ENCODE assay signal across 15 cellular contexts in the genomic region with DNA sequence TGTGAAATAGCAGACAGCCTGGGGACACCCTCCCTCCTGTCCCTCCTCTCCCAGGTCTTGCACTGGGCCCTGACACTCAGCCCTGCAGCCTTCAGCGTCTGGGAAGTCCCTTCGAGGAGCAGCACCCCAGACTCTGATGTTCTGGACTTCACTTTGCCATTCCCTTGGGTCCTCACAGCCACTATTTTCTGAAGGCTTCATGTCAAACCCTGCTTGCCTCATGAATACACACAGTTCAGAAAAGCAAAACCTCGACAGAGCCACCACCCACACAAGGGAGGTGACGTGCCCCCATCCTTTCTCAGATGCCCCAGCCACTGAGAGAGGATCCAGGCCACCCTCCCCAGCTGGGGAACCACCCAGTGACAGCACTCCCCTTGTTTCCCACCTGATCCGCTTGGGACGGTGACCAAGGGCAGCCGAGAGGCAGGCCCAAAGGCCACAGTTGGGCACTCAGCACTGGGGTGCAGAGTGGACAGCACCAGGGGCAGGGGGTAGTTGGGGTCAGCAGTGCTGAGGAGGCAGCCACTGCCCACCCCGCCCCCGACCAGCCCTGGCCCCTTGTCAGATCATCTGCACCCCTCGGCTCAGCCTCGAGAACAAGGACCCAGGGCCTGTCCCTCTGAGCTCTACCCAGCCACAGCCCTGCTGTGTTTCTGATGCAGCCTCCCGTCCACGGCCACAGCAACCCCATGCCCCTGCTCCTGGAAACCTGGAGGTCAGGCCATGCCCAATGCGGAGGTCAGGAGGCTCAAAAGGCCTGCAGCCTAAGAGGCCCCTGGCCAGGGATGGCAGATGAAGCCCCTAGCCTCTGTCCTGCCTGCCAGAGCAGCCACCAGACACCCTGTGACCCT. TPM values are rescaled to one million over a fixed set of nuclear protein-coding genes. Genes with fewer than 3 reads are reported as not detected.
A peak's percentile ranks its signal among the peaks of the same experiment; 100 is the strongest.
DNase-seq lines count a peak whose midpoint lies in the region; ATAC-seq, FAIRE-seq and TF ChIP-seq lines count a peak whose summit lies in the region.
"Had no signal": no experiment of that assay in that cellular context is flagged by ENCODE, and none has a peak within 500 bp of the region (broad histone marks: within the 10 kb centered on the region; RNA-seq: fewer than 3 reads in every experiment).

No MANE protein-coding gene starts in this region.

- no peak for TF ChIP-seq CTCF in heart left ventricle (IDR thresholded peaks at IDR 0.05)
- no peak for TF ChIP-seq CTCF in H1 (IDR thresholded peaks at IDR 0.05; ENCODE audit: control extremely low read depth in 1 of 3, insufficient read depth in 1 of 3, low read depth in 1 of 3, low read length in 3 of 3)
- TF ChIP-seq CTCF in mammary epithelial cell (conservative IDR thresholded peaks at IDR 0.05 in 1 of 2, IDR thresholded peaks at IDR 0.05 in 1 of 2; ENCODE audit: extremely low read depth in 1 of 2, insufficient read depth in 1 of 2, low read depth in 1 of 2, low read length in 2 of 2): no peak

- H4K20me1 ChIP-seq in H1 (replicated peaks in 1 of 2; ENCODE audit: control insufficient read depth in 1 of 2, insufficient read depth in 2 of 2, low read length in 2 of 2): peaks cover 0 to 2% of the 10 kb centered on the region in 2 experiments
- no peaks in the 10 kb centered on the region for H4K20me1 ChIP-seq in mammary epithelial cell (ENCODE audit: insufficient read depth, low read length)

- H3K9ac ChIP-seq in H1 (replicated peaks in 1 of 4; ENCODE audit: extremely low read depth in 1 of 4, low read depth in 3 of 4, low read length in 3 of 4) (no peak overlapping the region), mammary epithelial cell (ENCODE audit: insufficient read depth, low read length) (no peak overlapping the region)

- TF ChIP-seq POLR2A in heart left ventricle (IDR thresholded peaks at IDR 0.05) (no peak), H1 (IDR thresholded peaks at IDR 0.05; ENCODE audit: control extremely low read depth in 1 of 2, low read depth in 2 of 2, low read length in 2 of 2) (no peak)

- CTCF ChIA-PET in H1 (lab: Charles Lee; ENCODE audit: partially characterized antibody) (interaction anchor here (1.2 to 4.4 kb wide), 18 partner anchors 10 to 264 kb away, joined by 3 to 47 read pairs (median 6); partner anchors contain the start of gene PRR33), mammary epithelial cell (lab: Charles Lee; ENCODE audit: low non-redundant PET) (no interaction called here)

- no peak for ATAC-seq in heart left ventricle
- ATAC-seq in HG02870 (IDR thresholded peaks at IDR 0.05; ENCODE audit: unreplicated experiment): peak; percentile 36
- peak; percentile 43 for ATAC-seq in stimulated activated naive CD8-positive, alpha-beta T cell treated with anti-CD3 and anti-CD28 coated beads, Interleukin-15, Interleukin-2, amounts not matched to agents 100 U/mL and 50 U/mL, for 24 hours
- ATAC-seq: foreskin keratinocyte had no signal

- H3K23ac ChIP-seq in H1 (ENCODE audit: insufficient read length): no peak overlapping the region

- H3K4me2 ChIP-seq in H1 (ENCODE audit: insufficient read depth in 1 of 2, low read depth in 2 of 2, low read length in 2 of 2) (no peak overlapping the region), mammary epithelial cell (ENCODE audit: insufficient read depth, low read depth, low read length) (no peak overlapping the region)

- H2BK120ac ChIP-seq in H1 (replicated peaks; ENCODE audit: low read depth, low read length): no peak overlapping the region

- FAIRE-seq in H1 (lab: Jason Lieb, UNC): no peak

- in situ Hi-C loops in mammary epithelial cell (cut with MboI; ENCODE audit: low sequenced_read_pairs in 2 of 2): no loop called here

- DNase-seq in heart left ventricle: peak in 2 of 5 donors; percentile 28 to 47
- no peak for DNase-seq in cardiac septum (ENCODE audit: low spot score)
- DNase-seq in H1 (ENCODE audit: low read depth in 1 of 2, low spot score in 2 of 2): no peak
- DNase-seq in stimulated activated naive CD8-positive, alpha-beta T cell treated with anti-CD3 and anti-CD28 coated beads, Interleukin-15, Interleukin-2, amounts not matched to agents 100 U/mL and 50 U/mL, for 24 hours: peak; percentile 34
- DNase-seq in cerebellar nuclear complex (lab: John Stamatoyannopoulos, UW): no peak
- no peak for DNase-seq in mammary epithelial cell
- DNase-seq in AG08396 (ENCODE audit: low spot score): no peak
- DNase-seq: BE2C, foreskin keratinocyte, GDM1, NCI-H524, SHP77 treated with DMSO at 0.1 percent for 48 hours had no signal

- H3K79me2 ChIP-seq in H1 (ENCODE audit: control insufficient read depth in 1 of 2, insufficient read depth in 2 of 2, low read length in 2 of 2) (no peaks in the 10 kb centered on the region), mammary epithelial cell (ENCODE audit: insufficient read depth, low read length) (no peaks in the 10 kb centered on the region)

- H2BK20ac ChIP-seq in H1 (ENCODE audit: low read length): no peak overlapping the region

- H2BK5ac ChIP-seq in H1 (ENCODE audit: low read depth, low read length): no peak overlapping the region

- H3K27me3 ChIP-seq in heart left ventricle: no peaks in the 10 kb centered on the region
- H3K27me3 ChIP-seq in H1 (replicated peaks in 1 of 4; ENCODE audit: control insufficient read depth in 3 of 4, extremely low read depth in 1 of 4, insufficient read depth in 3 of 4, low read length in 3 of 4): no peaks in the 10 kb centered on the region
- no peaks in the 10 kb centered on the region for H3K27me3 ChIP-seq in mammary epithelial cell (ENCODE audit: insufficient read depth, low read length)
- H3K27me3 ChIP-seq: BE2C, dorsolateral prefrontal cortex had no signal

- peaks cover 5% of the 10 kb centered on the region; the same call in 1 of the 2 replicates for H3K23me2 ChIP-seq in H1 (ENCODE audit: low read depth, low read length)

- peak overlapping the region in 5 of 12 donors; percentile 7 to 40 (median 32) for H3K4me3 ChIP-seq in heart left ventricle
- no peak overlapping the region for H3K4me3 ChIP-seq in H1 (ENCODE audit: extremely low read depth in 1 of 4, insufficient read depth in 2 of 4, low read depth in 3 of 4, low read length in 4 of 4)
- no peak overlapping the region for H3K4me3 ChIP-seq in mammary epithelial cell (replicated peaks in 1 of 3; ENCODE audit: insufficient read depth in 1 of 3, low read depth in 2 of 3, low read length in 3 of 3)
- H3K4me3 ChIP-seq: dorsolateral prefrontal cortex had no signal

- H3K79me1 ChIP-seq in H1 (ENCODE audit: low read depth, low read length): no peaks in the 10 kb centered on the region

- H3K9me3 ChIP-seq in heart left ventricle (no peaks in the 10 kb centered on the region), H1 (ENCODE audit: insufficient read depth in 2 of 2, low read depth in 1 of 2, low read length in 1 of 2) (no peaks in the 10 kb centered on the region), mammary epithelial cell (replicated peaks; ENCODE audit: insufficient read depth, low read length) (no peaks in the 10 kb centered on the region)
- H3K9me3 ChIP-seq: BE2C had no signal

- peaks cover 8 to 63% (median 35%) of the 10 kb centered on the region in 12 donors for H3K4me1 ChIP-seq in heart left ventricle
- peaks cover 0 to 3% (median 3%) of the 10 kb centered on the region in 4 experiments; a peak in 4 of 7 replicates for H3K4me1 ChIP-seq in H1 (replicated peaks in 1 of 4; ENCODE audit: control insufficient read depth in 3 of 4, insufficient read depth in 4 of 4, low read length in 3 of 4)
- H3K4me1 ChIP-seq in mammary epithelial cell (ENCODE audit: insufficient read depth, low read length): no peaks in the 10 kb centered on the region
- H3K4me1 ChIP-seq: BE2C, foreskin keratinocyte had no signal

- H3K14ac ChIP-seq in H1 (ENCODE audit: insufficient read length): no peak overlapping the region

- no peak for TF ChIP-seq EP300 in H1 (IDR thresholded peaks at IDR 0.05; ENCODE audit: borderline replicate concordance in 1 of 2, low read depth in 2 of 2, low read length in 2 of 2)

- POLR2A ChIA-PET in H1 (lab: Charles Lee; ENCODE audit: partially characterized antibody): interaction anchor here (0.9 kb wide), 1 partner anchor 32 kb away, joined by 3 read pairs; no protein-coding TSS in a partner anchor

- no peaks in the 10 kb centered on the region for H3K36me3 ChIP-seq in heart left ventricle
- H3K36me3 ChIP-seq in H1 (ENCODE audit: control insufficient read depth in 2 of 4, insufficient read depth in 4 of 4, low read length in 3 of 4): no peaks in the 10 kb centered on the region
- no peaks in the 10 kb centered on the region for H3K36me3 ChIP-seq in mammary epithelial cell (ENCODE audit: insufficient read depth, low read length)
- H3K36me3 ChIP-seq: BE2C had no signal

- no peak overlapping the region for H2AFZ ChIP-seq in H1 (ENCODE audit: low read length)
- no peak overlapping the region for H2AFZ ChIP-seq in mammary epithelial cell (ENCODE audit: low read depth, low read length)

- H4K5ac ChIP-seq in H1 (ENCODE audit: insufficient read length, low read depth, low read length): no peak overlapping the region

- BruUV-seq in mammary epithelial cell (replicated peaks; lab: Mats Ljungman, UMichigan): no TSS peak

- no peak for TF ChIP-seq RAD21 in H1 (IDR thresholded peaks at IDR 0.05 in 1 of 2, conservative IDR thresholded peaks at IDR 0.05 in 1 of 2; ENCODE audit: low read depth in 2 of 2, low read length in 2 of 2)

- 0 out of 2 replicates have a peak overlapping the region, but pooled peaks have one; percentile 74 for H4K8ac ChIP-seq in H1 (ENCODE audit: extremely low read depth, insufficient read depth, low read length)

- H2AK5ac ChIP-seq in H1 (ENCODE audit: low read depth, low read length): 0 out of 2 replicates have a peak overlapping the region, but pooled peaks have one; percentile 39

- H3K27ac ChIP-seq in heart left ventricle: peak overlapping the region in 9 of 12 donors; percentile 40 to 91 (median 85)
- no peak overlapping the region for H3K27ac ChIP-seq in H1 (ENCODE audit: low read depth, low read length)
- H3K27ac ChIP-seq in mammary epithelial cell (ENCODE audit: insufficient read depth, low read depth, low read length): no peak overlapping the region
- H3K27ac ChIP-seq: dorsolateral prefrontal cortex, foreskin keratinocyte had no signal

- no peak overlapping the region for H3K18ac ChIP-seq in H1 (ENCODE audit: extremely low read depth, low read length)

- no peak overlapping the region for H2BK12ac ChIP-seq in H1 (ENCODE audit: low read depth, low read length)

- intact Hi-C loops in heart left ventricle (cut with DNase I): loop anchor here (1.0 to 10.0 kb wide), 5 partner anchors 23 to 222 kb away; partner anchors contain the start of genes KRTAP5-6 (in 1 of the 10) and TNNI2 (in 1 of the 10)
- intact Hi-C loops in cardiac septum (cut with DNase I): loop anchor here (1.0 to 5.0 kb wide), 2 partner anchors 23 to 34 kb away; no protein-coding TSS in a partner anchor
- intact Hi-C loops in mammary epithelial cell (cut with micrococcal nuclease): loop anchor here (5.0 kb wide), 1 partner anchor 34 kb away; no protein-coding TSS in a partner anchor

- H4K91ac ChIP-seq in H1 (replicated peaks; ENCODE audit: insufficient read length, low read length): no peak overlapping the region

- no peak overlapping the region for H3K56ac ChIP-seq in H1 (replicated peaks; ENCODE audit: insufficient read length, low read depth, low read length)

- WGBS in heart left ventricle, 4 donors: 77 to 87% (median 82%) methylated on average over 10 to 14 of the region's 14 CpGs
- 87% methylated on average over 8 of the region's 14 CpGs; no CpG with 5 or more reads in 1 of the 2 experiments for WGBS in H1 (ENCODE audit: extremely low coverage in 1 of 2, insufficient coverage in 1 of 2, insufficient read length in 1 of 2, insufficient replicate concordance in 2 of 2, low coverage in 1 of 2, low lambda C conversion rate in 2 of 2, missing lambda C conversion rate in 1 of 2), 2 experiments
- 61% methylated on average over 7 of the region's 14 CpGs for WGBS in mammary epithelial cell (ENCODE audit: low coverage, missing lambda C conversion rate)

- dilution Hi-C loops in mammary epithelial cell (cut with HindIII; ENCODE audit: low sequenced_read_pairs): no loop called here

- no peak overlapping the region for H2BK15ac ChIP-seq in H1 (ENCODE audit: low read length)

- H3K4ac ChIP-seq in H1 (replicated peaks; ENCODE audit: insufficient read length, low read depth, low read length): no peak overlapping the region

RNA-seq across cellular contexts. Expression of gene TNNT3, which starts 3.1 kb away (rescaled TPM):
- total RNA-seq in heart left ventricle (10 to 100 TPM; 17.1 to 84.5 (median 49.0) TPM), cardiac septum (41.5 TPM), mammary epithelial cell (not detected)
- polyA plus RNA-seq in heart left ventricle (10 to 100 TPM; 40.8 to 45.5 TPM), H1 (2011; rRNA removed) (not detected in 2 replicates), mammary epithelial cell (not detected)
- not detected in 2 replicates for total RNA-seq in H1 (2021; fragmentation: NEBNext Ultra II Directional; extraction: Animal tissue kit (Norgen Biotek cat#: 25700))
- polyA plus RNA-seq in H1 (2011; cell fraction: cytosol; rRNA removed): not detected
- not detected for polyA plus RNA-seq in H1 (2011; cell fraction: nucleus; rRNA removed)
- polyA plus RNA-seq in H1 (2012, experiment 1 of 2): not detected in 4 replicates
- not detected for polyA plus RNA-seq in H1 (2012, experiment 2 of 2)
- polyA plus RNA-seq in H1 (2013, experiment 1 of 2): 0.14 TPM
- polyA plus RNA-seq in H1 (2013, experiment 2 of 2): not detected
- not detected in 2 replicates for polyA minus RNA-seq in H1 (2011; rRNA and poly(A)+ RNA removed)
- polyA minus RNA-seq in H1 (2011; cell fraction: cytosol; rRNA and poly(A)+ RNA removed): not detected
- polyA minus RNA-seq in H1 (2011; cell fraction: nucleus; rRNA and poly(A)+ RNA removed): not detected
- not detected for polyA minus RNA-seq in mammary epithelial cell
- total RNA-seq: foreskin keratinocyte, MCF 10A had no signal
- polyA plus RNA-seq: foreskin keratinocyte had no signal

RNA-seq across cellular contexts. Expression of gene PRR33, which starts 24.7 kb away (rescaled TPM):
- 1 to 10 TPM in 8 of 9 donors, under 1 TPM in 1; 0.81 to 5.1 (median 2.4) TPM for total RNA-seq in heart left ventricle
- 1 to 10 TPM in 1 of 2 donors, under 1 TPM in 1; 0.08 to 4.6 TPM for polyA plus RNA-seq in heart left ventricle
- total RNA-seq in cardiac septum: 0.75 TPM
- total RNA-seq in H1 (2021; fragmentation: NEBNext Ultra II Directional; extraction: Animal tissue kit (Norgen Biotek cat#: 25700)): not detected in 2 replicates
- polyA plus RNA-seq in H1 (2011; rRNA removed): 0.02 and 0.08 TPM in 2 replicates
- polyA plus RNA-seq in H1 (2011; cell fraction: cytosol; rRNA removed): 0.03 TPM
- 0.04 TPM for polyA plus RNA-seq in H1 (2011; cell fraction: nucleus; rRNA removed)
- polyA plus RNA-seq in H1 (2012, experiment 1 of 2): 0.06 TPM in 1 of 4 replicates, not detected in the others
- polyA plus RNA-seq in H1 (2012, experiment 2 of 2): not detected
- 0.02 TPM for polyA plus RNA-seq in H1 (2013, experiment 1 of 2)
- polyA plus RNA-seq in H1 (2013, experiment 2 of 2): 0.02 TPM
- not detected in 2 replicates for polyA minus RNA-seq in H1 (2011; rRNA and poly(A)+ RNA removed)
- polyA minus RNA-seq in H1 (2011; cell fraction: cytosol; rRNA and poly(A)+ RNA removed): not detected
- not detected for polyA minus RNA-seq in H1 (2011; cell fraction: nucleus; rRNA and poly(A)+ RNA removed)
- total RNA-seq in mammary epithelial cell: not detected
- not detected for polyA plus RNA-seq in mammary epithelial cell
- not detected for polyA minus RNA-seq in mammary epithelial cell
- total RNA-seq: dorsolateral prefrontal cortex, foreskin keratinocyte, MCF 10A had no signal
- polyA plus RNA-seq: foreskin keratinocyte had no signal

RNA-seq across cellular contexts. Expression of gene MRPL23, which starts 30.8 kb away (rescaled TPM):
- total RNA-seq in heart left ventricle: 100 to 1,000 TPM in 2 of 9 donors, 10 to 100 TPM in 7; 44.0 to 183 (median 76.1) TPM
- 100 to 1,000 TPM; 141 to 183 TPM for polyA plus RNA-seq in heart left ventricle
- 85.0 TPM for total RNA-seq in cardiac septum
- 86.0 and 86.4 TPM in 2 replicates for total RNA-seq in H1 (2021; fragmentation: NEBNext Ultra II Directional; extraction: Animal tissue kit (Norgen Biotek cat#: 25700))
- polyA plus RNA-seq in H1 (2011; rRNA removed): 244 and 281 TPM in 2 replicates
- polyA plus RNA-seq in H1 (2011; cell fraction: cytosol; rRNA removed): 212 TPM
- 155 TPM for polyA plus RNA-seq in H1 (2011; cell fraction: nucleus; rRNA removed)
- polyA plus RNA-seq in H1 (2012, experiment 1 of 2): 93.5 to 140 TPM (median 122 TPM) in 4 replicates
- polyA plus RNA-seq in H1 (2012, experiment 2 of 2): 130 TPM
- 104 TPM for polyA plus RNA-seq in H1 (2013, experiment 1 of 2)
- 109 TPM for polyA plus RNA-seq in H1 (2013, experiment 2 of 2)
- 35.1 and 53.0 TPM in 2 replicates for polyA minus RNA-seq in H1 (2011; rRNA and poly(A)+ RNA removed)
- polyA minus RNA-seq in H1 (2011; cell fraction: cytosol; rRNA and poly(A)+ RNA removed): 58.9 TPM
- polyA minus RNA-seq in H1 (2011; cell fraction: nucleus; rRNA and poly(A)+ RNA removed): 60.1 TPM
- 10 to 100 TPM; 40.8 to 47.3 TPM for total RNA-seq in mammary epithelial cell
- polyA plus RNA-seq in mammary epithelial cell: 87.0 TPM
- 63.9 TPM for polyA minus RNA-seq in mammary epithelial cell

Comparison
In these comparisons a context has a peak if more than half of its experiments do, and no peak if none do; other contexts are left out.
1. ATAC-seq: peak in HG02870 (single experiment) and stimulated activated naive CD8-positive, alpha-beta T cell treated with anti-CD3 and anti-CD28 coated beads, Interleukin-15, Interleukin-2, amounts not matched to agents 100 U/mL and 50 U/mL, for 24 hours (single experiment); none in heart left ventricle (0 of 4).
2. H3K27ac ChIP-seq: peak in heart left ventricle (9 of 12); none in H1 (single experiment) and mammary epithelial cell (single experiment).
3. RNA of gene TNNT3, which starts 3.1 kb away (total RNA-seq): 17.1 to 84.5 TPM in heart left ventricle and 41.5 TPM in cardiac septum (single experiment); not detected in mammary epithelial cell and not detected in H1; every median in the first group is over 10 times any median in the second.